Comparison of ENCODE assay signal across 39 cellular contexts in genomic region chr7:135658564-135658963, GRCh38.
"Had no signal": no experiment of that assay in that cellular context is flagged by ENCODE, and none has a peak within 500 bp of the region (broad histone marks: within the 10 kb centered on the region; RNA-seq: fewer than 3 reads in every experiment).

No MANE protein-coding gene starts in this region.

- H3K36me3 ChIP-seq: adrenal gland, brain microvascular endothelial cell, breast epithelium had no signal

- H3K4me3 Mint-ChIP-seq: activated CD4-positive, alpha-beta memory T cell treated with anti-CD3 and anti-CD28 coated beads for 36 hours; activated CD4-positive, alpha-beta T cell treated with anti-CD3 and anti-CD28 coated beads for 36 hours; activated CD8-positive, alpha-beta T cell treated with anti-CD3 and anti-CD28 coated beads for 36 hours; activated naive CD4-positive, alpha-beta T cell treated with anti-CD3 and anti-CD28 coated beads for 36 hours; activated naive CD8-positive, alpha-beta T cell treated with anti-CD3 and anti-CD28 coated beads for 36 hours; activated T-cell treated with anti-CD3 and anti-CD28 coated beads, Interleukin-2, amount 50 U/mL, for 4 hours; activated T-cell treated with anti-CD3 and anti-CD28 coated beads, Interleukin-2, amount 50 U/mL, for 72 hours; activated T-helper 1 cell treated with anti-CD3 and anti-CD28 coated beads, Interleukin-12 subunit alpha, Interleukin-12 subunit beta, Interleukin-2, Interleukin-4 antibody, amounts not matched to agents 30 ng/mL and 10 ng/mL and 1 ng/mL, durations not matched to agents 14 hours and 24 hours and 36 hours; activated T-helper 17 cell treated with anti-CD3 and anti-CD28 coated beads, Interleukin-2, amount 50 U/mL, for 72 hours; T-helper 1 cell treated with Interleukin-12 subunit alpha and Interleukin-12 subunit beta and Interleukin-4 antibody, amounts not matched to agents 30 μg/mL and 1 μg/mL, for 36 hours; T-helper 2 cell treated with Interferon-gamma antibody and Interleukin-4, amounts not matched to agents 5 μg/mL and 100 μg/mL, for 36 hours had no signal

- H3K9me3 ChIP-seq: adrenal gland, body of pancreas, breast epithelium had no signal

- H3K27me3 ChIP-seq: adrenal gland, body of pancreas, brain microvascular endothelial cell, breast epithelium had no signal

- H3K9me3 Mint-ChIP-seq: activated CD4-positive, alpha-beta memory T cell treated with anti-CD3 and anti-CD28 coated beads for 36 hours; activated CD8-positive, alpha-beta T cell treated with anti-CD3 and anti-CD28 coated beads for 36 hours; activated naive CD4-positive, alpha-beta T cell treated with anti-CD3 and anti-CD28 coated beads for 36 hours; activated naive CD4-positive, alpha-beta T cell treated with anti-CD3 and anti-CD28 coated beads, Interleukin-2, amount 50 U/mL, for 72 hours; activated naive CD8-positive, alpha-beta T cell treated with anti-CD3 and anti-CD28 coated beads for 36 hours; activated T-cell treated with anti-CD3 and anti-CD28 coated beads, Interleukin-2, amount 50 U/mL, for 72 hours; activated T-helper 1 cell treated with anti-CD3 and anti-CD28 coated beads, Interleukin-12 subunit alpha, Interleukin-12 subunit beta, Interleukin-2, Interleukin-4 antibody, amounts not matched to agents 30 ng/mL and 10 ng/mL and 1 ng/mL, durations not matched to agents 14 hours and 24 hours and 36 hours; activated T-helper 17 cell treated with anti-CD3 and anti-CD28 coated beads, Interleukin-2, amount 50 U/mL, for 72 hours; T-helper 1 cell treated with Interleukin-12 subunit alpha and Interleukin-12 subunit beta and Interleukin-4 antibody, amounts not matched to agents 30 μg/mL and 1 μg/mL, for 36 hours had no signal

- FAIRE-seq: astrocyte, TTC549 had no signal

- H3K27me3 Mint-ChIP-seq: activated CD4-positive, alpha-beta memory T cell treated with anti-CD3 and anti-CD28 coated beads for 36 hours; activated CD4-positive, alpha-beta T cell treated with anti-CD3 and anti-CD28 coated beads for 36 hours; activated CD8-positive, alpha-beta T cell treated with anti-CD3 and anti-CD28 coated beads for 36 hours; activated T-helper 17 cell treated with anti-CD3 and anti-CD28 coated beads, Interleukin-2, amount 50 U/mL, for 72 hours had no signal

- H3K27ac ChIP-seq: adrenal gland, body of pancreas, brain microvascular endothelial cell, breast epithelium, VCaP had no signal

- DNase-seq: activated CD4-positive, alpha-beta memory T cell treated with anti-CD3 and anti-CD28 coated beads for 36 hours; activated CD4-positive, alpha-beta T cell treated with anti-CD3 and anti-CD28 coated beads for 1 hour; activated CD4-positive, alpha-beta T cell treated with anti-CD3 and anti-CD28 coated beads for 36 hours; activated CD4-positive, alpha-beta T cell treated with anti-CD3 and anti-CD28 coated beads for 48 hours; activated CD4-positive, alpha-beta T cell treated with anti-CD3 and anti-CD28 coated beads, Interleukin-2, amount 50 U/mL, for 1 hour; activated CD4-positive, alpha-beta T cell treated with anti-CD3 and anti-CD28 coated beads, Interleukin-2, amount 50 U/mL, for 4 hours; activated CD4-positive, CD25-positive, alpha-beta regulatory T cell; activated CD8-positive, alpha-beta memory T cell treated with anti-CD3 and anti-CD28 coated beads, Interleukin-2, amount 50 U/mL, for 4 hours; activated CD8-positive, alpha-beta T cell treated with anti-CD3 and anti-CD28 coated beads for 36 hours; activated effector memory CD4-positive, alpha-beta T cell treated with anti-CD3 and anti-CD28 coated beads, Interleukin-2, amount 50 U/mL, for 16 hours; activated gamma-delta T cell treated with Interleukin-2 at 50 U/mL for 16 hours; activated naive CD4-positive, alpha-beta T cell; activated naive CD4-positive, alpha-beta T cell treated with anti-CD3 and anti-CD28 coated beads for 36 hours; activated naive CD4-positive, alpha-beta T cell treated with anti-CD3 and anti-CD28 coated beads, Interleukin-2, amount 50 U/mL, for 16 hours; activated naive CD8-positive, alpha-beta T cell treated with anti-CD3 and anti-CD28 coated beads for 36 hours; activated T-cell treated with anti-CD3 and anti-CD28 coated beads for 4 hours; activated T-cell treated with anti-CD3 and anti-CD28 coated beads, Interleukin-2, amount 50 U/mL, for 1 hour; activated T-cell treated with anti-CD3 and anti-CD28 coated beads, Interleukin-2, amount 50 U/mL, for 4 hours; activated T-cell treated with anti-CD3 and anti-CD28 coated beads, Interleukin-2, amount 50 U/mL, for 72 hours; adrenal gland; amniotic stem cell; aorta; body of pancreas; brain microvascular endothelial cell; central memory CD4-positive, alpha-beta T cell; SW 1271; T-helper 1 cell; T-helper 2 cell; T-helper 9 cell had no signal

- H3K27ac Mint-ChIP-seq: activated CD4-positive, alpha-beta memory T cell treated with anti-CD3 and anti-CD28 coated beads for 36 hours; activated CD4-positive, alpha-beta T cell treated with anti-CD3 and anti-CD28 coated beads for 36 hours; activated CD8-positive, alpha-beta T cell treated with anti-CD3 and anti-CD28 coated beads for 36 hours; activated naive CD4-positive, alpha-beta T cell treated with anti-CD3 and anti-CD28 coated beads for 36 hours; activated naive CD4-positive, alpha-beta T cell treated with anti-CD3 and anti-CD28 coated beads, Interleukin-2, amount 50 U/mL, for 72 hours; activated naive CD8-positive, alpha-beta T cell treated with anti-CD3 and anti-CD28 coated beads for 36 hours; activated T-cell treated with anti-CD3 and anti-CD28 coated beads, Interleukin-2, amount 50 U/mL, for 72 hours; activated T-helper 1 cell treated with anti-CD3 and anti-CD28 coated beads, Interleukin-12 subunit alpha, Interleukin-12 subunit beta, Interleukin-2, Interleukin-4 antibody, amounts not matched to agents 30 ng/mL and 10 ng/mL and 1 ng/mL, durations not matched to agents 14 hours and 24 hours and 36 hours; activated T-helper 17 cell treated with anti-CD3 and anti-CD28 coated beads, Interleukin-2, amount 50 U/mL, for 72 hours; T-helper 1 cell treated with Interleukin-12 subunit alpha and Interleukin-12 subunit beta and Interleukin-4 antibody, amounts not matched to agents 30 μg/mL and 1 μg/mL, for 36 hours; T-helper 2 cell treated with Interferon-gamma antibody and Interleukin-4, amounts not matched to agents 5 μg/mL and 100 μg/mL, for 36 hours had no signal

- H3K4me3 ChIP-seq: adrenal gland, body of pancreas, breast epithelium had no signal

- ATAC-seq: activated CD4-positive, alpha-beta T cell treated with anti-CD3 and anti-CD28 coated beads for 36 hours; activated CD4-positive, CD25-positive, alpha-beta regulatory T cell treated with anti-CD3 and anti-CD28 coated beads, Interleukin-2, amount 50 U/mL, for 24 hours; activated CD8-positive, alpha-beta T cell treated with anti-CD3 and anti-CD28 coated beads for 36 hours; activated naive CD4-positive, alpha-beta T cell treated with anti-CD3 and anti-CD28 coated beads, Interleukin-2, amount 50 U/mL, for 72 hours; activated T-cell treated with anti-CD3 and anti-CD28 coated beads, Interleukin-2, amount 50 U/mL, for 4 hours; activated T-cell treated with anti-CD3 and anti-CD28 coated beads, Interleukin-2, amount 50 U/mL, for 72 hours; activated T-helper 17 cell treated with anti-CD3 and anti-CD28 coated beads, Interleukin-2, amount 50 U/mL, for 72 hours; body of pancreas had no signal
